In the genomic region with DNA sequence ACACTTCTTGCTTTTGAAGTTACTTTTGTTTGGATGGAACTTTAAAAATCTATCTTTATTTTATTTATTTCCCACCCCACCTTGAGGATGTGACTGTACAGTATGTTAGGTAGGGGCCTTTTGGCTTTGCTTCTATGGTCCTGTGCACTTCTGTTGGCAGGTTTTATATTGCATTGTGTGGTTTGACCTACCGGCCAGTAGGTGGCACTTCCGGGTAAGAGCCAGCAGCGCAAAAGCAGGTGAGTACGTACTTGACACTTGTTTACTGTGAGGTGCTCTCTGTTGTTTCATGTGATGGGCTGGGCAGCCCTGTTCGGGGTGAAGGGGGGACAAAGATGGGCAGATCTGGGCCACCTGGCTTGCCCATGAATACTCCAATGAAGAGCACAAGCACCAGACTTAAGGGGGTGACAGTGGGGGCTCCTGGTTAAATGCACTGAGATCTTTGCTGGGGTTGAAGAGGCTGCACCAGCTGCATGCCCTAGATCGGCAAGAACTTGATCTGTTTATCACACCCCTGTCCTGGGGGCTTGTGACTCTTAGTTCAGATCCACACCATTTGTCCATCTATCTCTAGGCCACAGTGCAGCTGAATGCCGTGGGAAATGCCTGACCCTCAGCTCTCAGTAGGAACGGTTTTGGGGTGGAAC, we compare ENCODE assay signal across 1 cellular context.
TF ChIP-seq lines count a peak whose summit lies in the region.

No MANE protein-coding gene starts in this region.

TF ChIP-seq in IMR-90, 13 proteins besides CTCF, POLR2A, EP300 and RAD21 (continued from another document):
- TF ChIP-seq RCOR1 (IDR thresholded peaks at IDR 0.05; ENCODE audit: insufficient replicate concordance, low read length) (no peak), RFX5 (IDR thresholded peaks at IDR 0.05; ENCODE audit: low read depth, low read length) (no peak), CHD1 (IDR thresholded peaks at IDR 0.05; ENCODE audit: low read depth, low read length) (no peak), NFE2L2 (IDR thresholded peaks at IDR 0.05; ENCODE audit: low read depth, low read length) (no peak), BHLHE40 (IDR thresholded peaks at IDR 0.05; ENCODE audit: low read depth, low read length) (no peak), FOS (IDR thresholded peaks at IDR 0.05; ENCODE audit: low read depth, low read length) (no peak), MAZ (IDR thresholded peaks at IDR 0.05; ENCODE audit: borderline replicate concordance, low read depth, low read length) (no peak), MXI1 (IDR thresholded peaks at IDR 0.05; ENCODE audit: borderline replicate concordance, low read depth, low read length) (no peak), CEBPB (IDR thresholded peaks at IDR 0.05; ENCODE audit: low read depth, low read length) (no peak)
